Comparison of ENCODE assay signal across 24 cellular contexts in genomic region chr22:26722159-26722558, GRCh38.
DNase-seq lines count a peak whose midpoint lies in the region; ATAC-seq and TF ChIP-seq lines count a peak whose summit lies in the region.
"Had no signal": no experiment of that assay in that cellular context is flagged by ENCODE, and none has a peak within 500 bp of the region (broad histone marks: within the 10 kb centered on the region; RNA-seq: fewer than 3 reads in every experiment).

No MANE protein-coding gene starts in this region.

- no peak for TF ChIP-seq CTCF in RWPE2 (IDR thresholded peaks at IDR 0.05; ENCODE audit: poor library complexity, severe bottlenecking)
- TF ChIP-seq CTCF in fibroblast of mammary gland (conservative IDR thresholded peaks at IDR 0.05; ENCODE audit: control insufficient read depth, insufficient read depth, low read depth, low read length) = no peak
- no peak for TF ChIP-seq CTCF in dorsolateral prefrontal cortex (IDR thresholded peaks at IDR 0.05 in 54 of 56, conservative IDR thresholded peaks at IDR 0.05 in 2 of 56; ENCODE audit: low read depth in 1 of 56, partially characterized antibody in 56 of 56)

- no peaks in the 10 kb centered on the region for H3K9me3 ChIP-seq in RWPE2 (ENCODE audit: severe bottlenecking)
- H3K9me3 ChIP-seq: transverse colon had no signal

- peaks cover 12% of the 10 kb centered on the region for H3K4me1 ChIP-seq in RWPE2 (ENCODE audit: insufficient read depth, poor library complexity, severe bottlenecking)
- H3K4me1 ChIP-seq: transverse colon had no signal

- H3K27ac ChIP-seq in RWPE2 (ENCODE audit: poor library complexity, severe bottlenecking) (no peak overlapping the region), dorsolateral prefrontal cortex (no peak overlapping the region)
- H3K27ac ChIP-seq: transverse colon, VCaP had no signal

- peak; percentile 71 for DNase-seq in GM03348 (ENCODE audit: low spot score)
- no peak for DNase-seq in RWPE2 (ENCODE audit: low spot score)
- peak; percentile 53 for DNase-seq in fibroblast of mammary gland (ENCODE audit: low read depth)
- DNase-seq in renal cortical epithelial cell (ENCODE audit: low read depth) = peak; percentile 13
- DNase-seq in dorsolateral prefrontal cortex = no peak
- no peak for DNase-seq in activated CD4-positive, alpha-beta T cell treated with anti-CD3 and anti-CD28 coated beads, Interleukin-2, amount 50 U/mL, for 48 hours
- DNase-seq in T-helper 1 cell = no peak
- DNase-seq: activated CD4-positive, alpha-beta T cell treated with anti-CD3 and anti-CD28 coated beads, Interleukin-2, amount 10 ng/mL, durations not matched to agents 24 days and 14 days; AML-193; CD8-positive, alpha-beta T cell; DMS153; effector memory CD8-positive, alpha-beta T cell; GF-D8; H7; islet precursor cell; Kasumi-1; NCI-H1048; NCI-H187; NCI-H526; T-helper 2 cell; transverse colon had no signal

- intact Hi-C loops in dorsolateral prefrontal cortex (cut with DNase I) = no loop called here

- ATAC-seq in RWPE2 (ENCODE audit: low read depth) = peak; percentile 53; the same call in 2 of the 3 replicates
- ATAC-seq in GM19328 (IDR thresholded peaks at IDR 0.05; ENCODE audit: unreplicated experiment) = no peak
- ATAC-seq: CD8-positive, alpha-beta T cell; effector memory CD8-positive, alpha-beta T cell; esophagus mucosa had no signal

- H3K4me3 ChIP-seq in RWPE2 (ENCODE audit: severe bottlenecking) = no peak overlapping the region
- H3K4me3 ChIP-seq in fibroblast of mammary gland (ENCODE audit: control insufficient read depth, low read depth, low read length) = no peak overlapping the region
- no peak overlapping the region for H3K4me3 ChIP-seq in dorsolateral prefrontal cortex
- H3K4me3 ChIP-seq: transverse colon had no signal

- H3K27me3 ChIP-seq in RWPE2 (ENCODE audit: insufficient read depth, poor library complexity, severe bottlenecking) (no peaks in the 10 kb centered on the region), dorsolateral prefrontal cortex (no peaks in the 10 kb centered on the region)
- H3K27me3 ChIP-seq: transverse colon had no signal

- no peaks in the 10 kb centered on the region for H3K36me3 ChIP-seq in RWPE2 (ENCODE audit: low read depth)

Comparison
In these comparisons a context has a peak if more than half of its experiments do, and no peak if none do; other contexts are left out.
1. DNase-seq: peak in GM03348 (single experiment), fibroblast of mammary gland (single experiment) and renal cortical epithelial cell (single experiment); none in RWPE2 (single experiment), dorsolateral prefrontal cortex (0 of 10), activated CD4-positive, alpha-beta T cell treated with anti-CD3 and anti-CD28 coated beads, Interleukin-2, amount 50 U/mL, for 48 hours (0 of 2) and T-helper 1 cell (0 of 5).